Comparison of ENCODE assay signal across 8 cellular contexts in the genomic region with DNA sequence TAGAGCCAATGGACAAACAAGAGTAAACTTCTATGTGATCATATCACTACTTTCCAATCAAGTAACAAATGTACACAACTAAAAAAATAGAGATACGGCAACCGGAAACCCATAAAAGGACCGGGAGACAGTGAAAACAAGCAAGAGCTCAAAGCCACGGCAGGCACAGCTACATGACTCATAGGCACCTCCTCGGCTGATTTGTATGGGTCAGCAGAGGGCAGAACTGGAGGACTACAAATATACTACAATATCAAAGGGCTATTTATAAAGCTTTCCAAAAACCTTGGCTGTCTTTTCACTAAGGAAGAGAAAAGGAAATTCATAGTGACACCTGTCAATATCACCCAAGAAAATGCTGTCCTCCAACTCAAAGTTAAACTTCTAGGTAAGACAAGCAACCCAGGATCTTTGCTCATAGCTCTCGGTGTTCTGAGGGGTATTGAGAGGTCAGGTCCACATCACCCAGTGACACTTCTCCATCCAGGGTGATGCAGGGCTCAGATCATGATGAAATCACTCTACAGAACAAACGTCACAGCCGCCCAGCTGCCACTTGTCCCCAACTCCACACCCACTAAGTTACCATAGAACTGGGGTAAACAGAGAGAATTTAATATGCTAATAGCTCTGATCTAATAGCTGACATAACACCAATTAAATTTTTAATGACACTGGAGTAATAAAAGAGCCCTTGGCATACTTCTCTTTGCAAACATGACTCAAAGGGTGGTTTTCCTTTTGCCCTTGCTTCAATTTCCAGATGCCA. TPM values are rescaled to one million over a fixed set of nuclear protein-coding genes. Genes with fewer than 3 reads are reported as not detected.
DNase-seq lines count a peak whose midpoint lies in the region; ATAC-seq, FAIRE-seq and TF ChIP-seq lines count a peak whose summit lies in the region.

No MANE protein-coding gene starts in this region.

- H3K4me1 Mint-ChIP-seq in astrocyte (ENCODE audit: low read depth, unreplicated experiment), result peaks cover 69% of the 10 kb centered on the region

- peak; percentile 71 for FAIRE-seq in astrocyte (lab: Jason Lieb, UNC)

- peaks cover 44% of the 10 kb centered on the region for H4K20me1 ChIP-seq in astrocyte (ENCODE audit: insufficient read depth, low read length)

- DNase-seq in GM03348 (ENCODE audit: low spot score) (peak; percentile 86), NCI-H2029 treated with DMSO at 0.1 percent for 48 hours (lab: John Stamatoyannopoulos, UW) (peak; percentile 85), astrocyte (ENCODE audit: low read depth) (peak; percentile 85), right atrium auricular region (ENCODE audit: low spot score) (peak; percentile 92), gastrocnemius medialis (peak; percentile 85 to 89), NCI-H2107 treated with DMSO at 0.1 percent for 48 hours (lab: John Stamatoyannopoulos, UW; ENCODE audit: unreplicated experiment) (no peak), SK-N-DZ (ENCODE audit: low spot score) (no peak), middle frontal gyrus (ENCODE audit: extremely low spot score, low spot score) (no peak)

- TF ChIP-seq CTCF in astrocyte (IDR thresholded peaks at IDR 0.05; ENCODE audit: insufficient read depth, low read depth, low read length) (no peak), right atrium auricular region (IDR thresholded peaks at IDR 0.05) (peak in 1 of 2 donors; percentile 30), gastrocnemius medialis (IDR thresholded peaks at IDR 0.05 in 4 of 5, conservative IDR thresholded peaks at IDR 0.05 in 1 of 5) (no peak)

- H3K79me2 ChIP-seq in astrocyte (ENCODE audit: insufficient read depth, low read length), result peaks cover 85% of the 10 kb centered on the region

- H3K27ac ChIP-seq in astrocyte (ENCODE audit: low read depth, low read length) (peak overlapping the region; percentile 74), right atrium auricular region (peak overlapping the region; percentile 77 to 84), gastrocnemius medialis (peak overlapping the region; percentile 86 to 95 (median 89))

- peak; percentile 97 to 98 for ATAC-seq in gastrocnemius medialis

- no peak overlapping the region for H3K4me3 ChIP-seq in astrocyte (ENCODE audit: insufficient read depth, low read depth, low read length)
- H3K4me3 ChIP-seq in right atrium auricular region, result no peak overlapping the region
- peak overlapping the region; percentile 21 to 32 (median 28) for H3K4me3 ChIP-seq in gastrocnemius medialis

- H2AFZ ChIP-seq in astrocyte (ENCODE audit: low read depth, low read length), result no peak overlapping the region

- H3K4me2 ChIP-seq in astrocyte (ENCODE audit: low read length), result peak overlapping the region; percentile 65

- in situ Hi-C loops in gastrocnemius medialis (cut with MboI; ENCODE audit: low sequenced_read_pairs in 4 of 4), result no loop called here

- H3K9ac ChIP-seq in astrocyte (ENCODE audit: low read length), result peak overlapping the region; percentile 35

- peak in 1 of 2 donors; percentile 6 for TF ChIP-seq POLR2A in gastrocnemius medialis (IDR thresholded peaks at IDR 0.05)

- H3K27me3 ChIP-seq in astrocyte (ENCODE audit: insufficient read depth, low read length), result no peaks in the 10 kb centered on the region
- H3K27me3 ChIP-seq in right atrium auricular region, result no peaks in the 10 kb centered on the region
- no peaks in the 10 kb centered on the region for H3K27me3 ChIP-seq in gastrocnemius medialis

- no peaks in the 10 kb centered on the region for H3K9me3 ChIP-seq in astrocyte (ENCODE audit: insufficient read depth, low read depth, low read length)
- H3K9me3 ChIP-seq in right atrium auricular region, result no peaks in the 10 kb centered on the region
- H3K9me3 ChIP-seq in gastrocnemius medialis, result no peaks in the 10 kb centered on the region

- peaks cover 29% of the 10 kb centered on the region for H3K4me1 ChIP-seq in astrocyte (ENCODE audit: insufficient read depth, low read length)
- H3K4me1 ChIP-seq in right atrium auricular region, result peaks cover 0 to 32% of the 10 kb centered on the region in 2 donors
- H3K4me1 ChIP-seq in gastrocnemius medialis, result peaks cover 31 to 60% of the 10 kb centered on the region in 2 donors

- H3K36me3 ChIP-seq in astrocyte (ENCODE audit: insufficient read depth, low read length), result no peaks in the 10 kb centered on the region
- no peaks in the 10 kb centered on the region for H3K36me3 ChIP-seq in right atrium auricular region
- H3K36me3 ChIP-seq in gastrocnemius medialis, result no peaks in the 10 kb centered on the region

- peak overlapping the region; percentile 91 for H3K27ac Mint-ChIP-seq in astrocyte (ENCODE audit: unreplicated experiment)

- no peaks in the 10 kb centered on the region for H3K9me3 Mint-ChIP-seq in astrocyte (ENCODE audit: unreplicated experiment)

- intact Hi-C loops in gastrocnemius medialis (cut with DNase I; ENCODE audit: low total_unique reads), result loop anchor here (1.0 to 2.0 kb wide), 2 partner anchors 15 to 31 kb away; no protein-coding TSS in a partner anchor

- H3K27me3 Mint-ChIP-seq in astrocyte (ENCODE audit: low read depth, unreplicated experiment), result no peaks in the 10 kb centered on the region

- peaks cover 6% of the 10 kb centered on the region for H3K36me3 Mint-ChIP-seq in astrocyte (ENCODE audit: low read depth, unreplicated experiment)

- no peak overlapping the region for H3K4me3 Mint-ChIP-seq in astrocyte (ENCODE audit: unreplicated experiment)

RNA-seq across cellular contexts. Expression of a gene that starts 41.3 kb away (rescaled TPM):
- 199 and 202 TPM in 2 replicates for total RNA-seq in astrocyte
- total RNA-seq in right atrium auricular region, result 100 to 1,000 TPM in 1 of 2 donors, 10 to 100 TPM in 1; 80.4 to 123 TPM
- total RNA-seq in gastrocnemius medialis, result 10 to 100 TPM; 47.9 to 81.0 (median 77.9) TPM
- 95.2 and 109 TPM in 2 replicates for polyA plus RNA-seq in SK-N-DZ (2014; cell fraction: cytosol; rRNA removed)
- 47.4 and 63.7 TPM in 2 replicates for polyA plus RNA-seq in SK-N-DZ (2014; cell fraction: nucleus; rRNA removed)

Comparison
In these comparisons a context has a peak if more than half of its experiments do, and no peak if none do; other contexts are left out.
1. DNase-seq: peak in GM03348 (single experiment), NCI-H2029 treated with DMSO at 0.1 percent for 48 hours (single experiment), astrocyte (single experiment), right atrium auricular region (single experiment) and gastrocnemius medialis (2 of 2); none in NCI-H2107 treated with DMSO at 0.1 percent for 48 hours (single experiment), SK-N-DZ (single experiment) and middle frontal gyrus (single experiment).
2. H3K4me3 ChIP-seq: peak in gastrocnemius medialis (4 of 4); none in astrocyte (single experiment) and right atrium auricular region (0 of 2).
3. Peak in every context shown above with its lines, with median percentiles within 50 percentile points of each other: H3K27ac ChIP-seq.